Comparison of ENCODE assay signal across 20 cellular contexts in the genomic region with DNA sequence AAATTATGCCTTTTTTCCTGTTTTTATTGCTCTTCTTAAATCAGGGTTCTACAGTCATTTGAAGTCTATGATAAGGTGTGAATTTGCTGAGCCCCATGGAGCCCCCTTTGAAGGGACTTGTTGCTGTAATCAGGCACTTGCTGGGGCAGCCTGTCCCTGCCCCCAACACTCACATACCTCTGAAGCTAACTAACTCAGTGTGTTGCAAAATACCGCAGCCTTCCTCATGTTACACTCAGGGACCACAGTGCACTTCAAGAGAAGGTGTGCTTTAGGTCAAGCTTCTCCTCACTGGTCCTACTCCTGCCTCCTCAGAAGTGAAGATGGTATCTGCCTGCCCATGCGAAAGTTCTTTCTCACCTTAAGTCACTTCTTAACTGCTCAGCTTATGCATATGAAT.
"Had no signal": no experiment of that assay in that cellular context is flagged by ENCODE, and none has a peak within 500 bp of the region (broad histone marks: within the 10 kb centered on the region; RNA-seq: fewer than 3 reads in every experiment).

No MANE protein-coding gene starts in this region.

- DNase-seq: activated CD4-positive, alpha-beta T cell treated with anti-CD3 and anti-CD28 coated beads, Interleukin-2, amount 10 ng/mL, durations not matched to agents 7 days and 5 days; activated CD8-positive, alpha-beta memory T cell treated with anti-CD3 and anti-CD28 coated beads, Interleukin-2, amount 10 ng/mL, durations not matched to agents 7 days and 5 days; activated CD8-positive, alpha-beta T cell treated with anti-CD3 and anti-CD28 coated beads for 36 hours; activated gamma-delta T cell; activated naive CD4-positive, alpha-beta T cell treated with anti-CD3 and anti-CD28 coated beads, Interleukin-2, amount 50 U/mL, for 16 hours; activated naive CD8-positive, alpha-beta T cell treated with anti-CD3 and anti-CD28 coated beads, Interleukin-2, amount 50 U/mL, for 24 hours; activated T-cell treated with anti-CD3 and anti-CD28 coated beads for 4 hours; heart right ventricle; small intestine; stimulated activated CD4-positive, alpha-beta T cell treated with anti-CD3 and anti-CD28 coated beads, Interleukin-2, amount 100 ng/mL, for 24 hours; stimulated activated naive CD8-positive, alpha-beta T cell treated with anti-CD3 and anti-CD28 coated beads, Interleukin-15, amount 100 ng/mL, for 72 hours; transverse colon; uterus had no signal

- H3K4me1 ChIP-seq: heart right ventricle, parathyroid adenoma, transverse colon, uterus had no signal

- H3K4me3 Mint-ChIP-seq: activated CD4-positive, alpha-beta T cell treated with anti-CD3 and anti-CD28 coated beads, Interleukin-2, amount 10 ng/mL, durations not matched to agents 7 days and 5 days; activated CD8-positive, alpha-beta memory T cell treated with anti-CD3 and anti-CD28 coated beads, Interleukin-2, amount 10 ng/mL, durations not matched to agents 7 days and 5 days; activated CD8-positive, alpha-beta T cell treated with anti-CD3 and anti-CD28 coated beads for 36 hours; activated naive CD8-positive, alpha-beta T cell treated with anti-CD3 and anti-CD28 coated beads, Interleukin-2, amount 50 U/mL, for 24 hours; memory B cell; nephron; stimulated activated effector memory CD8-positive, alpha-beta T cell treated with anti-CD3 and anti-CD28 coated beads, Interleukin-12 subunit alpha, Interleukin-12 subunit beta, amount 100 ng/mL, for 72 hours; stimulated activated naive CD8-positive, alpha-beta T cell treated with anti-CD3 and anti-CD28 coated beads, Interleukin-15, amount 100 ng/mL, for 72 hours had no signal

- H3K9me3 Mint-ChIP-seq: activated CD4-positive, alpha-beta T cell treated with anti-CD3 and anti-CD28 coated beads, Interleukin-2, amount 10 ng/mL, durations not matched to agents 7 days and 5 days; activated CD8-positive, alpha-beta T cell treated with anti-CD3 and anti-CD28 coated beads for 36 hours; activated naive CD8-positive, alpha-beta T cell treated with anti-CD3 and anti-CD28 coated beads, Interleukin-2, amount 50 U/mL, for 24 hours; memory B cell; nephron; stimulated activated effector memory CD8-positive, alpha-beta T cell treated with anti-CD3 and anti-CD28 coated beads, Interleukin-12 subunit alpha, Interleukin-12 subunit beta, amount 100 ng/mL, for 72 hours; stimulated activated naive CD8-positive, alpha-beta T cell treated with anti-CD3 and anti-CD28 coated beads, Interleukin-15, amount 100 ng/mL, for 72 hours had no signal

- H3K27ac Mint-ChIP-seq: activated CD4-positive, alpha-beta T cell treated with anti-CD3 and anti-CD28 coated beads, Interleukin-2, amount 10 ng/mL, durations not matched to agents 7 days and 5 days; activated CD8-positive, alpha-beta memory T cell treated with anti-CD3 and anti-CD28 coated beads, Interleukin-2, amount 10 ng/mL, durations not matched to agents 7 days and 5 days; activated CD8-positive, alpha-beta T cell treated with anti-CD3 and anti-CD28 coated beads for 36 hours; activated naive CD8-positive, alpha-beta T cell treated with anti-CD3 and anti-CD28 coated beads, Interleukin-2, amount 50 U/mL, for 24 hours; memory B cell; nephron; stimulated activated effector memory CD8-positive, alpha-beta T cell treated with anti-CD3 and anti-CD28 coated beads, Interleukin-12 subunit alpha, Interleukin-12 subunit beta, amount 100 ng/mL, for 72 hours; stimulated activated naive CD8-positive, alpha-beta T cell treated with anti-CD3 and anti-CD28 coated beads, Interleukin-15, amount 100 ng/mL, for 72 hours had no signal

- ATAC-seq: activated CD4-positive, CD25-positive, alpha-beta regulatory T cell treated with anti-CD3 and anti-CD28 coated beads, Interleukin-2, amount 50 U/mL, for 24 hours; activated CD8-positive, alpha-beta memory T cell treated with anti-CD3 and anti-CD28 coated beads, Interleukin-2, amount 10 ng/mL, durations not matched to agents 7 days and 5 days; activated CD8-positive, alpha-beta T cell treated with anti-CD3 and anti-CD28 coated beads for 36 hours; activated naive CD8-positive, alpha-beta T cell treated with anti-CD3 and anti-CD28 coated beads, Interleukin-2, amount 50 U/mL, for 24 hours; heart right ventricle; sciatic nerve; stimulated activated effector memory CD8-positive, alpha-beta T cell treated with anti-CD3 and anti-CD28 coated beads, Interleukin-12 subunit alpha, Interleukin-12 subunit beta, amount 100 ng/mL, for 72 hours; stimulated activated naive CD8-positive, alpha-beta T cell treated with anti-CD3 and anti-CD28 coated beads, Interleukin-15, amount 100 ng/mL, for 72 hours had no signal

- H3K9me3 ChIP-seq: heart right ventricle, neutrophil, transverse colon, uterus had no signal

- H3K36me3 ChIP-seq: heart right ventricle, neutrophil, transverse colon, uterus had no signal

- H3K4me1 Mint-ChIP-seq: activated CD4-positive, alpha-beta T cell treated with anti-CD3 and anti-CD28 coated beads, Interleukin-2, amount 10 ng/mL, durations not matched to agents 7 days and 5 days; activated CD8-positive, alpha-beta memory T cell treated with anti-CD3 and anti-CD28 coated beads, Interleukin-2, amount 10 ng/mL, durations not matched to agents 7 days and 5 days; activated naive CD8-positive, alpha-beta T cell treated with anti-CD3 and anti-CD28 coated beads, Interleukin-2, amount 50 U/mL, for 24 hours; memory B cell; nephron; stimulated activated effector memory CD8-positive, alpha-beta T cell treated with anti-CD3 and anti-CD28 coated beads, Interleukin-12 subunit alpha, Interleukin-12 subunit beta, amount 100 ng/mL, for 72 hours; stimulated activated naive CD8-positive, alpha-beta T cell treated with anti-CD3 and anti-CD28 coated beads, Interleukin-15, amount 100 ng/mL, for 72 hours had no signal

- H3K27ac ChIP-seq: heart right ventricle, neutrophil, parathyroid adenoma, transverse colon, uterus had no signal

- H3K4me3 ChIP-seq: heart right ventricle, transverse colon, uterus had no signal

- H3K36me3 Mint-ChIP-seq: activated CD8-positive, alpha-beta memory T cell treated with anti-CD3 and anti-CD28 coated beads, Interleukin-2, amount 10 ng/mL, durations not matched to agents 7 days and 5 days; memory B cell; stimulated activated effector memory CD8-positive, alpha-beta T cell treated with anti-CD3 and anti-CD28 coated beads, Interleukin-12 subunit alpha, Interleukin-12 subunit beta, amount 100 ng/mL, for 72 hours had no signal
